Comparison of ENCODE assay signal across 20 cellular contexts in the genomic region with DNA sequence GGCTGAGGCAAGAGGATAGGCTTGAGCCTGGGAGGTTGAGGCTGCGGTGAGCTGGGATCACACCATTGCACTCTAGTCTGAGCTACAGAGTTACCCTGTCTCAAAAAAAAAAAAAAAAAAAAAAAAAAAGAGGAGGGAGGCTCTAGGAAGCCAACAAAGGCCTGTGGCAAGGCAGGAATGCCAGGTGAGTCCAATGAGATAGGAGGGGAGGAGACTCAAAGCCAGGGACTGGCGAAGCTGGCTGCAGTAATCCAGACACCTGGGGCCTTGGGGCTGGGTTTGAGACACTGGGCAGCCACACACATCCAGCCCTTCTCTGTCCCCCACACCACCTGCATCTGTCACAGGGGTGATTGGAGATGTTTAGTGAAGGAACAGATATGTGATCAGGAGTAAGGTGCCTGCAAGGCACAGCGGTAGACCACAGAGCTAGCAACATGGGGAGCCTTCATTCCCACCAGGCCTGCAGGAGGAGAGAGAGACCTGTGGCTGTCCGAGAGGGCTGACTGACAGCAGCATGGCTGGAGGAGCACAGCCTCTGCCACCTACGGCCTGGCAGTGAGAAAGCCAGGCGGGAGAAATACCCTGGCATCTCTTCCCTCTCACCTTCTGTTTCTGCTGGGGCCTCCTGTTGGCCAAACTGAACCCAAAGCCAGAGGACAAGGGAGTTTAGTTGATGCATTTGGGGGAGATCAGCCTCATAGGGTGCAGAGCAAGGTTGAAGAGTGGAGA. TPM values are rescaled to one million over a fixed set of nuclear protein-coding genes. Genes with fewer than 3 reads are reported as not detected.
"Had no signal": no experiment of that assay in that cellular context is flagged by ENCODE, and none has a peak within 500 bp of the region (broad histone marks: within the 10 kb centered on the region; RNA-seq: fewer than 3 reads in every experiment).

No MANE protein-coding gene starts in this region.

- H3K9me3 ChIP-seq: body of pancreas, mucosa of descending colon, right atrium auricular region, testis had no signal

- H3K27ac Mint-ChIP-seq: activated naive CD4-positive, alpha-beta T cell treated with anti-CD3 and anti-CD28 coated beads, Interleukin-2, amount 50 U/mL, for 24 hours; activated T-helper 2 cell treated with anti-CD3 and anti-CD28 coated beads, Interferon-gamma antibody, Interleukin-2, Interleukin-4, amounts not matched to agents 10 μg/mL and 5 μg/mL and 100 μg/mL, durations not matched to agents 14 hours and 24 hours and 36 hours; immature natural killer cell had no signal

- H3K27ac ChIP-seq: body of pancreas, right atrium auricular region, skin epidermis, testis had no signal

- H3K4me3 Mint-ChIP-seq: activated naive CD4-positive, alpha-beta T cell treated with anti-CD3 and anti-CD28 coated beads, Interleukin-2, amount 50 U/mL, for 24 hours; immature natural killer cell; naive thymus-derived CD8-positive, alpha-beta T cell; stimulated activated naive CD8-positive, alpha-beta T cell treated with anti-CD3 and anti-CD28 coated beads, Interleukin-15, amount 100 ng/mL, for 72 hours had no signal

- DNase-seq: activated CD4-positive, alpha-beta T cell treated with anti-CD3 and anti-CD28 coated beads, Interleukin-2, amount 50 U/mL, for 1 hour; activated T-cell treated with anti-CD3 and anti-CD28 coated beads for 4 hours; body of pancreas; cerebellar nuclear complex; dermis blood vessel endothelial cell; immature natural killer cell; left colon; naive thymus-derived CD8-positive, alpha-beta T cell; nucleus accumbens; stimulated activated CD4-positive, alpha-beta T cell treated with anti-CD3 and anti-CD28 coated beads, Interleukin-4, amount 100 ng/mL, for 4 hours; stimulated activated naive CD8-positive, alpha-beta T cell treated with anti-CD3 and anti-CD28 coated beads, Interleukin-15, amount 100 ng/mL, for 72 hours; testis had no signal

- H3K27me3 ChIP-seq: right atrium auricular region, testis had no signal

- H3K9me3 Mint-ChIP-seq: activated naive CD4-positive, alpha-beta T cell treated with anti-CD3 and anti-CD28 coated beads, Interleukin-2, amount 50 U/mL, for 24 hours; activated T-helper 2 cell treated with anti-CD3 and anti-CD28 coated beads, Interferon-gamma antibody, Interleukin-2, Interleukin-4, amounts not matched to agents 10 μg/mL and 5 μg/mL and 100 μg/mL, durations not matched to agents 14 hours and 24 hours and 36 hours; naive thymus-derived CD8-positive, alpha-beta T cell; stimulated activated naive CD8-positive, alpha-beta T cell treated with anti-CD3 and anti-CD28 coated beads, Interleukin-15, amount 100 ng/mL, for 72 hours had no signal

- H3K4me1 Mint-ChIP-seq: activated naive CD4-positive, alpha-beta T cell treated with anti-CD3 and anti-CD28 coated beads, Interleukin-2, amount 50 U/mL, for 24 hours; immature natural killer cell had no signal

- H3K36me3 Mint-ChIP-seq: activated naive CD4-positive, alpha-beta T cell treated with anti-CD3 and anti-CD28 coated beads, Interleukin-2, amount 50 U/mL, for 24 hours; immature natural killer cell; naive thymus-derived CD8-positive, alpha-beta T cell had no signal

- FAIRE-seq: TTC549, urothelium cell line had no signal

- ATAC-seq: body of pancreas; left colon; mucosa of descending colon; naive thymus-derived CD8-positive, alpha-beta T cell had no signal

- H3K4me3 ChIP-seq: body of pancreas, mucosa of descending colon, right atrium auricular region, skin epidermis, testis had no signal

RNA-seq across cellular contexts. Expression of gene ASIC4, which starts 19.8 kb away (rescaled TPM):
- total RNA-seq: activated CD8-positive, alpha-beta memory T cell treated with anti-CD3 and anti-CD28 coated beads for 36 hours; activated T-helper 2 cell treated with anti-CD3 and anti-CD28 coated beads, Interferon-gamma antibody, Interleukin-2, Interleukin-4, amounts not matched to agents 10 μg/mL and 5 μg/mL and 100 μg/mL, durations not matched to agents 14 hours and 24 hours and 36 hours; body of pancreas; dermis blood vessel endothelial cell; left colon; right atrium auricular region had no signal
